8 cellular contexts compared by ENCODE assay signal in the genomic region with DNA sequence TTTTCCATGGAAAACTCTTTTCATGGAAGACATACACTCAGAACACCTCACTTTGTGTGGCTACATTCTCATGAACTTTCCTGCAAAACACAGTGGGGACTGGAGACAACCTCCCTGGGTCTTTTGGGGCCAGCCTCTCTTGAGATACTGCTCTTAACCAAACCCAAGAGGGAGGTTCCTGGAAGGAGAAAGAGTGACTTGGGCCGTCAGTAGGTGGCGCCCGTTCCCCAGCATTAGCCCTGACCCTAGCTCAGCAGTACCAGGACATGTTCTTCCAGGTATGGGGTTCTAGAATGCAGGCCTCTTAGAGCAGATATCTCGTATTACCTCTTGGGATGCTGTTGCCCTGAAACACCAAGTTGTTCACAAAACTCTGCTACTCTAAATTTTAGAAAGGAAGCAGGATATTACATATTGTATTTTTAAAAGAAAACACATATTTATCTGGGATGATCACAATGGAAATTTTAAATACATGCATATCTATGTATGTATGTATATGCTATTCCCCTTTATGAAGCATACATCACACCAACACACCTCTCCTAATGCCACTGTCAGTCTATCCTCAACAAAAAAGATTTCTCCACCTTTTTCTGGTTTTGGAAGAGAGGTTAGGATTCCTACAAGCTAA. TPM values are rescaled to one million over a fixed set of nuclear protein-coding genes. Genes with fewer than 3 reads are reported as not detected.
A peak's percentile ranks its signal among the peaks of the same experiment; 100 is the strongest.
DNase-seq lines count a peak whose midpoint lies in the region; ATAC-seq and TF ChIP-seq lines count a peak whose summit lies in the region.

No MANE protein-coding gene starts in this region.

- peak; percentile 53 for DNase-seq in MV-4-11 (lab: John Stamatoyannopoulos, UW)
- DNase-seq in SW480 (ENCODE audit: low spot score): peak; percentile 55
- peak; percentile 83 for DNase-seq in activated naive CD8-positive, alpha-beta T cell treated with anti-CD3 and anti-CD28 coated beads, Interleukin-2, amount 50 U/mL, for 24 hours
- DNase-seq in right atrium auricular region (ENCODE audit: low spot score): peak; percentile 76
- DNase-seq in smooth muscle cell (lab: John Stamatoyannopoulos, UW; ENCODE audit: unreplicated experiment): peak; percentile 17

- no peak overlapping the region for H3K4me2 ChIP-seq in smooth muscle cell

- 8% methylated on average over 4 of the region's 4 CpGs for WGBS in smooth muscle cell (ENCODE audit: low lambda C conversion rate)

- no peaks in the 10 kb centered on the region for H4K20me1 ChIP-seq in smooth muscle cell (ENCODE audit: low read depth)

- H3K9me3 ChIP-seq in HEK293 (ENCODE audit: control insufficient read depth, insufficient read depth, low read depth, low read length) (no peaks in the 10 kb centered on the region), right atrium auricular region (no peaks in the 10 kb centered on the region), smooth muscle cell (replicated peaks; ENCODE audit: low read depth) (no peaks in the 10 kb centered on the region)

- no peak overlapping the region for H3K9ac ChIP-seq in smooth muscle cell (ENCODE audit: low read depth)

- H3F3A ChIP-seq in smooth muscle cell (ENCODE audit: low read depth): no peaks in the 10 kb centered on the region

- H3K79me2 ChIP-seq in smooth muscle cell (ENCODE audit: low read depth): no peaks in the 10 kb centered on the region

- CTCF ChIA-PET in HEK293 (lab: Yijun Ruan, JAX): interaction anchor here (0.5 to 7.1 kb wide), 24 partner anchors 11 to 1524 kb away, joined by 3 to 139 read pairs (median 4); no protein-coding TSS in a partner anchor

- POLR2A ChIA-PET in HEK293 (lab: Yijun Ruan, JAX): no interaction called here

- no peak overlapping the region for H3K27ac Mint-ChIP-seq in activated naive CD8-positive, alpha-beta T cell treated with anti-CD3 and anti-CD28 coated beads, Interleukin-2, amount 50 U/mL, for 24 hours

- no peak overlapping the region for H2AFZ ChIP-seq in smooth muscle cell (ENCODE audit: low read depth)

- H3K4me3 ChIP-seq in HEK293 (ENCODE audit: low read depth, low read length) (no peak overlapping the region), right atrium auricular region (no peak overlapping the region), smooth muscle cell (no peak overlapping the region)

- ATAC-seq in activated naive CD8-positive, alpha-beta T cell treated with anti-CD3 and anti-CD28 coated beads, Interleukin-2, amount 50 U/mL, for 24 hours: peak; percentile 88
- ATAC-seq in GM19463 (IDR thresholded peaks at IDR 0.05; ENCODE audit: unreplicated experiment): no peak

- H3K9me3 Mint-ChIP-seq in activated naive CD8-positive, alpha-beta T cell treated with anti-CD3 and anti-CD28 coated beads, Interleukin-2, amount 50 U/mL, for 24 hours: no peaks in the 10 kb centered on the region

- H3K36me3 ChIP-seq in HEK293 (ENCODE audit: control insufficient read depth in 2 of 2, insufficient read depth in 1 of 2, low read length in 2 of 2) (no peaks in the 10 kb centered on the region), right atrium auricular region (no peaks in the 10 kb centered on the region), smooth muscle cell (ENCODE audit: low read depth) (no peaks in the 10 kb centered on the region)

- no peak overlapping the region for H3K27ac ChIP-seq in HEK293 (ENCODE audit: extremely low read depth, low read depth, low read length)
- no peak overlapping the region for H3K27ac ChIP-seq in right atrium auricular region
- no peak overlapping the region for H3K27ac ChIP-seq in smooth muscle cell (ENCODE audit: low read depth)

- H3K4me1 ChIP-seq in HEK293 (ENCODE audit: control insufficient read depth, insufficient read depth, low read length) (no peaks in the 10 kb centered on the region), right atrium auricular region (no peaks in the 10 kb centered on the region), smooth muscle cell (ENCODE audit: low read depth) (no peaks in the 10 kb centered on the region)

- TF ChIP-seq CTCF in GM12873 (IDR thresholded peaks at IDR 0.05; ENCODE audit: insufficient read depth, low read depth, low read length, missing control alignments): peak; percentile 96
- TF ChIP-seq CTCF in HEK293 (tag by site-specific recombination; IDR thresholded peaks at IDR 0.05): peak; percentile 54; the same call in 1 of the 2 replicates
- TF ChIP-seq CTCF in right atrium auricular region (IDR thresholded peaks at IDR 0.05): peak; percentile 73 to 89
- peak; percentile 80 for TF ChIP-seq CTCF in smooth muscle cell (IDR thresholded peaks at IDR 0.05; ENCODE audit: borderline replicate concordance, insufficient read depth, poor library complexity, severe bottlenecking)

- peaks cover 3% of the 10 kb centered on the region for H3K27me3 Mint-ChIP-seq in activated naive CD8-positive, alpha-beta T cell treated with anti-CD3 and anti-CD28 coated beads, Interleukin-2, amount 50 U/mL, for 24 hours

- H3K4me3 Mint-ChIP-seq in activated naive CD8-positive, alpha-beta T cell treated with anti-CD3 and anti-CD28 coated beads, Interleukin-2, amount 50 U/mL, for 24 hours: no peak overlapping the region

- no peaks in the 10 kb centered on the region for H3K27me3 ChIP-seq in right atrium auricular region
- H3K27me3 ChIP-seq in smooth muscle cell (ENCODE audit: low read depth): no peaks in the 10 kb centered on the region

- no peaks in the 10 kb centered on the region for H3K36me3 Mint-ChIP-seq in activated naive CD8-positive, alpha-beta T cell treated with anti-CD3 and anti-CD28 coated beads, Interleukin-2, amount 50 U/mL, for 24 hours (ENCODE audit: low read depth)

- H3K4me1 Mint-ChIP-seq in activated naive CD8-positive, alpha-beta T cell treated with anti-CD3 and anti-CD28 coated beads, Interleukin-2, amount 50 U/mL, for 24 hours: peaks cover 15% of the 10 kb centered on the region

TF ChIP-seq in HEK293, 187 proteins besides CTCF, POLR2A, EP300 and RAD21:
- TF ChIP-seq, protein P1, sequence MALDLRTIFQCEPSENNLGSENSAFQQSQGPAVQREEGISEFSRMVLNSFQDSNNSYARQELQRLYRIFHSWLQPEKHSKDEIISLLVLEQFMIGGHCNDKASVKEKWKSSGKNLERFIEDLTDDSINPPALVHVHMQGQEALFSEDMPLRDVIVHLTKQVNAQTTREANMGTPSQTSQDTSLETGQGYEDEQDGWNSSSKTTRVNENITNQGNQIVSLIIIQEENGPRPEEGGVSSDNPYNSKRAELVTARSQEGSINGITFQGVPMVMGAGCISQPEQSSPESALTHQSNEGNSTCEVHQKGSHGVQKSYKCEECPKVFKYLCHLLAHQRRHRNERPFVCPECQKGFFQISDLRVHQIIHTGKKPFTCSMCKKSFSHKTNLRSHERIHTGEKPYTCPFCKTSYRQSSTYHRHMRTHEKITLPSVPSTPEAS (tag by site-specific recombination; IDR thresholded peaks at IDR 0.05): no peak
- TF ChIP-seq ZNF544 (tag by site-specific recombination; IDR thresholded peaks at IDR 0.05): no peak
- TF ChIP-seq ZNF654 (tag by site-specific recombination; IDR thresholded peaks at IDR 0.05; ENCODE audit: low read depth): peak; percentile 89
- TF ChIP-seq ZNF350 (tag by site-specific recombination; IDR thresholded peaks at IDR 0.05): no peak
- TF ChIP-seq GFI1B (tag by site-specific recombination; IDR thresholded peaks at IDR 0.05): no peak
- TF ChIP-seq ZNF548 (tag by site-specific recombination; IDR thresholded peaks at IDR 0.05): no peak

RNA-seq across cellular contexts. Expression of a gene that starts 15.8 kb away (rescaled TPM):
- total RNA-seq in right atrium auricular region (1 to 10 TPM; 2.5 to 5.4 TPM), smooth muscle cell (21.4 and 24.6 TPM in 2 replicates)
- 6.4 and 11.3 TPM in 2 replicates for polyA plus RNA-seq in smooth muscle cell

Comparison
In these comparisons a context has a peak if more than half of its experiments do, and no peak if none do; other contexts are left out.
1. DNase-seq: peak in every context shown above with its lines; median percentile 83 in activated naive CD8-positive, alpha-beta T cell treated with anti-CD3 and anti-CD28 coated beads, Interleukin-2, amount 50 U/mL, for 24 hours; 76 in right atrium auricular region; 55 in SW480; 53 in MV-4-11; 17 in smooth muscle cell.